Comparison of ENCODE assay signal across 20 cellular contexts in the genomic region with DNA sequence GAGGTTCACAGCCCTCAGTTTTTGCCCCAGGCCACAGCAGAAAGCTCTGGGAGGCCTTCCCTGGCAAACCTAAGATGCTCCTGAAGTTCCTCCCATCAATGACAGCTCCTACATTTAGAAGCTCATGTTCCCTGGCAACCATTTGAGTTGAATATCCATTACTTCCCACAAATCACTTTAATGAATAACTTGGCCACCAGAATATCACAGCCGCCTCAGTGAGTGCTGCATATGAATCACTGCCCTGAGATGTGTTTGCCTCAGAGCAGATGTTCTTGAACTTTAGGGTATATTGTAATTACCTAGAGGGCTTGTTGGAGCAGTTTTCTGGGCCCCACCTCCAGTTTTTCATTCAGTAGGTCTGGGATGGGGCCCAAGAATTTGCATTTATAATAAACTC. TPM values are rescaled to one million over a fixed set of nuclear protein-coding genes. Genes with fewer than 3 reads are reported as not detected.
DNase-seq lines count a peak whose midpoint lies in the region; ATAC-seq, FAIRE-seq and TF ChIP-seq lines count a peak whose summit lies in the region.
"Had no signal": no experiment of that assay in that cellular context is flagged by ENCODE, and none has a peak within 500 bp of the region (broad histone marks: within the 10 kb centered on the region; RNA-seq: fewer than 3 reads in every experiment).

No MANE protein-coding gene starts in this region.

- peaks cover 3% of the 10 kb centered on the region for H3K36me3 Mint-ChIP-seq in astrocyte (ENCODE audit: low read depth, unreplicated experiment)

- H3K9me2 ChIP-seq in Karpas-422 (replicated peaks; ENCODE audit: insufficient read depth, low read length) = no peaks in the 10 kb centered on the region

- H3K27ac ChIP-seq in astrocyte (ENCODE audit: low read depth, low read length) (no peak overlapping the region), Karpas-422 (ENCODE audit: low read length) (no peak overlapping the region)
- H3K27ac ChIP-seq: SK-N-MC, transverse colon had no signal

- DNase-seq in ACHN (peak; percentile 88), GM03348 (ENCODE audit: low spot score) (peak; percentile 76), astrocyte (ENCODE audit: low read depth) (peak; percentile 84), Karpas-422 (no peak)
- DNase-seq: activated CD4-positive, alpha-beta T cell treated with anti-CD3 and anti-CD28 coated beads, Interleukin-2, amount 50 U/mL, for 48 hours; activated naive CD8-positive, alpha-beta T cell treated with anti-CD3 and anti-CD28 coated beads, Interleukin-2, amount 50 U/mL, for 24 hours; activated T-cell treated with anti-CD3 and anti-CD28 coated beads, Interleukin-2, amount 50 U/mL, for 48 hours; DMS153; NCI-H1930; NCI-H524; occipital lobe; OCI-M1; transverse colon had no signal

- H3K9me3 Mint-ChIP-seq in astrocyte (ENCODE audit: unreplicated experiment) = peaks cover 18% of the 10 kb centered on the region

- H3K4me2 ChIP-seq in astrocyte (ENCODE audit: low read length) (no peak overlapping the region), Karpas-422 (ENCODE audit: low read depth, low read length, poor library complexity, severe bottlenecking) (no peak overlapping the region)

- no peak for TF ChIP-seq CTCF in astrocyte (IDR thresholded peaks at IDR 0.05; ENCODE audit: insufficient read depth, low read depth, low read length)

- H3K4me1 ChIP-seq in astrocyte (ENCODE audit: insufficient read depth, low read length) = no peaks in the 10 kb centered on the region
- H3K4me1 ChIP-seq in Karpas-422 (ENCODE audit: low read length) = no peaks in the 10 kb centered on the region
- H3K4me1 ChIP-seq: transverse colon had no signal

- H3K9me3 ChIP-seq in astrocyte (ENCODE audit: insufficient read depth, low read depth, low read length) (no peaks in the 10 kb centered on the region), Karpas-422 (ENCODE audit: low read length) (no peaks in the 10 kb centered on the region)
- H3K9me3 ChIP-seq: transverse colon had no signal

- H3K9ac ChIP-seq in astrocyte (ENCODE audit: low read length) = no peak overlapping the region
- H3K9ac ChIP-seq in Karpas-422 (ENCODE audit: low read length) = no peak overlapping the region

- H3K4me1 Mint-ChIP-seq in astrocyte (ENCODE audit: low read depth, unreplicated experiment) = peaks cover 15% of the 10 kb centered on the region
- H3K4me1 Mint-ChIP-seq: activated naive CD8-positive, alpha-beta T cell treated with anti-CD3 and anti-CD28 coated beads, Interleukin-2, amount 50 U/mL, for 24 hours had no signal

- H3K36me3 ChIP-seq in astrocyte (ENCODE audit: insufficient read depth, low read length) (no peaks in the 10 kb centered on the region), Karpas-422 (ENCODE audit: insufficient read depth, low read length) (no peaks in the 10 kb centered on the region)
- H3K36me3 ChIP-seq: transverse colon had no signal

- H4K20me1 ChIP-seq in astrocyte (ENCODE audit: insufficient read depth, low read length) = no peaks in the 10 kb centered on the region
- H4K20me1 ChIP-seq in Karpas-422 (ENCODE audit: insufficient read depth, low read depth, low read length) = no peaks in the 10 kb centered on the region

- H3K27me3 ChIP-seq in astrocyte (ENCODE audit: insufficient read depth, low read length) (peaks cover 3% of the 10 kb centered on the region), Karpas-422 (ENCODE audit: low read length) (no peaks in the 10 kb centered on the region)
- H3K27me3 ChIP-seq: transverse colon had no signal

- FAIRE-seq in astrocyte (lab: Jason Lieb, UNC) (no peak), islet of Langerhans (lab: Jason Lieb, UNC) (peak; percentile 24)
- FAIRE-seq: TTC549 had no signal

- in situ Hi-C loops in ACHN (cut with HindIII; ENCODE audit: low pct_ligation_motif_present, low pct_unique_long_range_greater_than_20kb, low sequenced_read_pairs) = no loop called here

- no peaks in the 10 kb centered on the region for H3K79me2 ChIP-seq in astrocyte (ENCODE audit: insufficient read depth, low read length)
- no peaks in the 10 kb centered on the region for H3K79me2 ChIP-seq in Karpas-422 (ENCODE audit: low read length)

- H3K27ac Mint-ChIP-seq in astrocyte (ENCODE audit: unreplicated experiment) = no peak overlapping the region
- H3K27ac Mint-ChIP-seq: activated naive CD8-positive, alpha-beta T cell treated with anti-CD3 and anti-CD28 coated beads, Interleukin-2, amount 50 U/mL, for 24 hours had no signal

- H3K4me3 Mint-ChIP-seq in astrocyte (ENCODE audit: unreplicated experiment) = no peak overlapping the region
- H3K4me3 Mint-ChIP-seq: activated naive CD8-positive, alpha-beta T cell treated with anti-CD3 and anti-CD28 coated beads, Interleukin-2, amount 50 U/mL, for 24 hours had no signal

- no peak for ATAC-seq in HG03175 (IDR thresholded peaks at IDR 0.05; ENCODE audit: unreplicated experiment)
- ATAC-seq in GM19452 (IDR thresholded peaks at IDR 0.05; ENCODE audit: unreplicated experiment) = no peak
- no peak for ATAC-seq in HG02610 (IDR thresholded peaks at IDR 0.05; ENCODE audit: unreplicated experiment)
- ATAC-seq: activated naive CD8-positive, alpha-beta T cell treated with anti-CD3 and anti-CD28 coated beads, Interleukin-2, amount 50 U/mL, for 24 hours had no signal

- H3K27me3 Mint-ChIP-seq in astrocyte (ENCODE audit: low read depth, unreplicated experiment) = peaks cover 43% of the 10 kb centered on the region

- H2AFZ ChIP-seq in astrocyte (ENCODE audit: low read depth, low read length) (no peak overlapping the region), Karpas-422 (ENCODE audit: low read length) (no peak overlapping the region)

- H3K4me3 ChIP-seq in astrocyte (ENCODE audit: insufficient read depth, low read depth, low read length) (no peak overlapping the region), Karpas-422 (ENCODE audit: low read length) (no peak overlapping the region)
- H3K4me3 ChIP-seq: SK-N-MC, transverse colon had no signal

RNA-seq across cellular contexts. Expression of gene SLCO2A1, which starts 27.4 kb away (rescaled TPM):
- 2.1 and 2.2 TPM in 2 replicates for total RNA-seq in astrocyte
- total RNA-seq in Karpas-422 (2014; rRNA removed; shearing (Covaris generic); ENCODE audit: low replicate concordance) = not detected in 2 replicates
- total RNA-seq: mononuclear cell had no signal
